18 cellular contexts compared by ENCODE assay signal in genomic region chr16:87680272-87680644, GRCh38.
DNase-seq lines count a peak whose midpoint lies in the region; ATAC-seq and TF ChIP-seq lines count a peak whose summit lies in the region.
"Had no signal": no experiment of that assay in that cellular context is flagged by ENCODE, and none has a peak within 500 bp of the region (broad histone marks: within the 10 kb centered on the region; RNA-seq: fewer than 3 reads in every experiment).

No MANE protein-coding gene starts in this region.

- CTCF ChIA-PET in WTC11 (lab: Charles Lee): interaction anchor here (1.3 to 2.3 kb wide), 4 partner anchors 12 to 108 kb away, joined by 4 to 11 read pairs (median 9); no protein-coding TSS in a partner anchor
- CTCF ChIA-PET in activated CD4-positive, alpha-beta T cell treated with anti-CD3 and anti-CD28 coated beads, Interleukin-2, amount 10 ng/mL, durations not matched to agents 7 days and 5 days (lab: Charles Lee): no interaction called here

- peaks cover 1% of the 10 kb centered on the region for H3K4me1 Mint-ChIP-seq in WTC11
- H3K4me1 Mint-ChIP-seq in activated CD4-positive, alpha-beta T cell treated with anti-CD3 and anti-CD28 coated beads, Interleukin-2, amount 10 ng/mL, durations not matched to agents 7 days and 5 days: no peaks in the 10 kb centered on the region

- POLR2A ChIA-PET in WTC11 (lab: Charles Lee): no interaction called here
- POLR2A ChIA-PET in activated CD4-positive, alpha-beta T cell treated with anti-CD3 and anti-CD28 coated beads, Interleukin-2, amount 10 ng/mL, durations not matched to agents 7 days and 5 days (lab: Charles Lee): no interaction called here

- H3K4me3 ChIP-seq in H7 (ENCODE audit: insufficient read depth, low read depth, low read length): no peak overlapping the region
- H3K4me3 ChIP-seq in SJCRH30: no peak overlapping the region
- H3K4me3 ChIP-seq: BLaER1, GM12878, GM23338 had no signal

- H3K36me3 ChIP-seq in H7 (replicated peaks; ENCODE audit: control insufficient read depth, insufficient read depth, low read length) (no peaks in the 10 kb centered on the region), SJCRH30 (no peaks in the 10 kb centered on the region)
- H3K36me3 ChIP-seq: BLaER1 had no signal

- H3K27me3 ChIP-seq in H7 (ENCODE audit: control insufficient read depth, insufficient read depth, low read length): no peaks in the 10 kb centered on the region
- H3K27me3 ChIP-seq in SJCRH30: no peaks in the 10 kb centered on the region
- H3K27me3 ChIP-seq: BLaER1 had no signal

- no peaks in the 10 kb centered on the region for H3K9me3 ChIP-seq in SJCRH30 (replicated peaks)
- H3K9me3 ChIP-seq: BLaER1, Caco-2 had no signal

- H3K9me3 Mint-ChIP-seq in WTC11: no peaks in the 10 kb centered on the region
- no peaks in the 10 kb centered on the region for H3K9me3 Mint-ChIP-seq in activated CD4-positive, alpha-beta T cell treated with anti-CD3 and anti-CD28 coated beads, Interleukin-2, amount 10 ng/mL, durations not matched to agents 7 days and 5 days
- H3K9me3 Mint-ChIP-seq: CD4-positive, CD25-positive, alpha-beta regulatory T cell; CD8-positive, alpha-beta T cell; GM23338 had no signal

- no peaks in the 10 kb centered on the region for H3K36me3 Mint-ChIP-seq in WTC11
- H3K36me3 Mint-ChIP-seq in activated CD4-positive, alpha-beta T cell treated with anti-CD3 and anti-CD28 coated beads, Interleukin-2, amount 10 ng/mL, durations not matched to agents 7 days and 5 days (ENCODE audit: low read depth): no peaks in the 10 kb centered on the region
- H3K36me3 Mint-ChIP-seq: CD4-positive, CD25-positive, alpha-beta regulatory T cell; CD8-positive, alpha-beta T cell had no signal

- H3K27me3 Mint-ChIP-seq in WTC11 (ENCODE audit: low read depth): no peaks in the 10 kb centered on the region
- no peaks in the 10 kb centered on the region for H3K27me3 Mint-ChIP-seq in activated CD4-positive, alpha-beta T cell treated with anti-CD3 and anti-CD28 coated beads, Interleukin-2, amount 10 ng/mL, durations not matched to agents 7 days and 5 days
- H3K27me3 Mint-ChIP-seq: CD4-positive, CD25-positive, alpha-beta regulatory T cell had no signal

- no peak overlapping the region for H3K4me3 Mint-ChIP-seq in WTC11
- no peak overlapping the region for H3K4me3 Mint-ChIP-seq in activated CD4-positive, alpha-beta T cell treated with anti-CD3 and anti-CD28 coated beads, Interleukin-2, amount 10 ng/mL, durations not matched to agents 7 days and 5 days
- H3K4me3 Mint-ChIP-seq: B cell; CD4-positive, CD25-positive, alpha-beta regulatory T cell; CD8-positive, alpha-beta T cell; GM23338 had no signal

- peak overlapping the region; percentile 41 for H3K27ac Mint-ChIP-seq in WTC11
- no peak overlapping the region for H3K27ac Mint-ChIP-seq in activated CD4-positive, alpha-beta T cell treated with anti-CD3 and anti-CD28 coated beads, Interleukin-2, amount 10 ng/mL, durations not matched to agents 7 days and 5 days
- H3K27ac Mint-ChIP-seq: B cell; CD4-positive, CD25-positive, alpha-beta regulatory T cell; CD8-positive, alpha-beta T cell; GM23338 had no signal

- ATAC-seq in WTC11 (no peak), HG03460 (IDR thresholded peaks at IDR 0.05; ENCODE audit: unreplicated experiment) (no peak)
- ATAC-seq: CD8-positive, alpha-beta T cell; GM12878; GM23338 had no signal

- no peak for TF ChIP-seq CTCF in WTC11 (IDR thresholded peaks at IDR 0.05)

- peak; percentile 70 for DNase-seq in H7
- DNase-seq in HuH-7.5 (ENCODE audit: low spot score): peak; percentile 23
- no peak for DNase-seq in WTC11 (ENCODE audit: low spot score)
- no peak for DNase-seq in SJCRH30
- DNase-seq in activated CD4-positive, alpha-beta T cell treated with anti-CD3 and anti-CD28 coated beads, Interleukin-2, amount 10 ng/mL, durations not matched to agents 7 days and 5 days: no peak
- DNase-seq: Caco-2; CD4-positive, CD25-positive, alpha-beta regulatory T cell; CD8-positive, alpha-beta T cell; DMS79; EL; GDM1; HCEC 1CT had no signal

- no peaks in the 10 kb centered on the region for H3K4me1 ChIP-seq in SJCRH30
- H3K4me1 ChIP-seq: Caco-2 had no signal

- no peak overlapping the region for H3K27ac ChIP-seq in SJCRH30
- H3K27ac ChIP-seq: BLaER1, C4-2B had no signal

TF ChIP-seq in WTC11, 78 proteins besides CTCF, POLR2A, EP300 and RAD21 (continues in another document):
- TF ChIP-seq IRF2 (CRISPR knock-in tag; IDR thresholded peaks at IDR 0.05; ENCODE audit: borderline replicate concordance, low read depth): no peak
- no peak for TF ChIP-seq ETV6 (CRISPR knock-in tag; IDR thresholded peaks at IDR 0.05)
- no peak for TF ChIP-seq ZMAT4 (CRISPR knock-in tag; IDR thresholded peaks at IDR 0.05)
- TF ChIP-seq KAT7 (CRISPR knock-in tag; IDR thresholded peaks at IDR 0.05; ENCODE audit: borderline replicate concordance): no peak
- TF ChIP-seq ZNF416 (CRISPR knock-in tag; IDR thresholded peaks at IDR 0.05): no peak
- TF ChIP-seq GABPB1 (CRISPR knock-in tag; IDR thresholded peaks at IDR 0.05): no peak
- TF ChIP-seq, protein P1, sequence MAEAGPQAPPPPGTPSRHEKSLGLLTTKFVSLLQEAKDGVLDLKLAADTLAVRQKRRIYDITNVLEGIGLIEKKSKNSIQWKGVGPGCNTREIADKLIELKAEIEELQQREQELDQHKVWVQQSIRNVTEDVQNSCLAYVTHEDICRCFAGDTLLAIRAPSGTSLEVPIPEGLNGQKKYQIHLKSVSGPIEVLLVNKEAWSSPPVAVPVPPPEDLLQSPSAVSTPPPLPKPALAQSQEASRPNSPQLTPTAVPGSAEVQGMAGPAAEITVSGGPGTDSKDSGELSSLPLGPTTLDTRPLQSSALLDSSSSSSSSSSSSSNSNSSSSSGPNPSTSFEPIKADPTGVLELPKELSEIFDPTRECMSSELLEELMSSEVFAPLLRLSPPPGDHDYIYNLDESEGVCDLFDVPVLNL (CRISPR knock-in tag; IDR thresholded peaks at IDR 0.05; ENCODE audit: borderline replicate concordance, low read depth): no peak
- no peak for TF ChIP-seq JUN (CRISPR knock-in tag; IDR thresholded peaks at IDR 0.05)
- no peak for TF ChIP-seq CREM (CRISPR knock-in tag; IDR thresholded peaks at IDR 0.05)
- no peak for TF ChIP-seq ZBTB21 (CRISPR knock-in tag; IDR thresholded peaks at IDR 0.05; ENCODE audit: borderline replicate concordance)
- no peak for TF ChIP-seq NR1H2 (CRISPR knock-in tag; IDR thresholded peaks at IDR 0.05)
- no peak for TF ChIP-seq MAX (CRISPR knock-in tag; IDR thresholded peaks at IDR 0.05)
- no peak for TF ChIP-seq MYBL2 (CRISPR knock-in tag; IDR thresholded peaks at IDR 0.05)
- no peak for TF ChIP-seq FOXP4 (CRISPR knock-in tag; IDR thresholded peaks at IDR 0.05)
- no peak for TF ChIP-seq AFF4 (CRISPR knock-in tag; IDR thresholded peaks at IDR 0.05; ENCODE audit: borderline replicate concordance)

Comparison
In these comparisons a context has a peak if more than half of its experiments do, and no peak if none do; other contexts are left out.
1. DNase-seq: peak in H7 (single experiment) and HuH-7.5 (single experiment); none in WTC11 (single experiment), SJCRH30 (0 of 2) and activated CD4-positive, alpha-beta T cell treated with anti-CD3 and anti-CD28 coated beads, Interleukin-2, amount 10 ng/mL, durations not matched to agents 7 days and 5 days (single experiment).